8 cellular contexts compared by ENCODE assay signal in the genomic region with DNA sequence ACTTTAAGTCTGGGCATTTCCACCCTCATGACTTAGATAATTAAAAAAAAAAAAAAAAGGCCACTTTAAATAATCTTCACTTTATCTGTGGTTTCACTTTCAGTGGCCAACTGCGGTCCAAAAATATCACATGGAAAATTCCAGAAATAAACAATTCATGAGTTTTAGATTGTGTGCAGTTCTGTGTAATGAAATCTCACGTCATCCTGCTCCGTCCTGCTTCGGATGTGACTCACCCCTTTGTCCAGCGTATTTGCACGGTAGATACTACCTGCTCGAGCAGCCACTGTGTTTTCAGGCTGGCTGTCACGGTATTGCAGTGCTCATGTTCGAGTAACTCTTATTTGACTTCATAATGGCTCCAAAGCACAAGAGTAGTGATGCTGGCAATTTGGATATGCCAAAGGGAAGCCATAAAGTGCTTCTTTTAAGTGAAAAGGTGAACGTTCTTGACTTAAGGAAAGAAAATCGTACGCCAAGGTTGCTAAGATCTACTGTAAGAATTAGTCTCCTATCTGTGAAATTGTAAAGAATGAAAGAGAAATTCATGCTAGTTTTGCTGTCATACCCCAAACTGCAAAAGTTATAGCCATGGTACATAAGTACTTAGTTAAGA. TPM values are rescaled to one million over a fixed set of nuclear protein-coding genes. Genes with fewer than 3 reads are reported as not detected.
DNase-seq lines count a peak whose midpoint lies in the region; ATAC-seq and TF ChIP-seq lines count a peak whose summit lies in the region.

No MANE protein-coding gene starts in this region.

- H3K9me3 Mint-ChIP-seq in activated CD4-positive, alpha-beta T cell treated with anti-CD3 and anti-CD28 coated beads, Interleukin-2, amount 10 ng/mL, durations not matched to agents 7 days and 5 days, result no peaks in the 10 kb centered on the region
- no peaks in the 10 kb centered on the region for H3K9me3 Mint-ChIP-seq in nephron

- POLR2A ChIA-PET in activated CD4-positive, alpha-beta T cell treated with anti-CD3 and anti-CD28 coated beads, Interleukin-2, amount 10 ng/mL, durations not matched to agents 7 days and 5 days (lab: Charles Lee), result no interaction called here

- no peaks in the 10 kb centered on the region for H3K9me3 ChIP-seq in thyroid gland

- no peaks in the 10 kb centered on the region for H3K36me3 ChIP-seq in thyroid gland

- peak overlapping the region; percentile 1 for H3K4me3 Mint-ChIP-seq in activated CD4-positive, alpha-beta T cell treated with anti-CD3 and anti-CD28 coated beads, Interleukin-2, amount 10 ng/mL, durations not matched to agents 7 days and 5 days
- H3K4me3 Mint-ChIP-seq in nephron, result peak overlapping the region; percentile 29 to 57 (median 56)

- H3K4me3 ChIP-seq in thyroid gland (replicated peaks in 1 of 3), result no peak overlapping the region

- no peak for TF ChIP-seq POLR2A in thyroid gland (IDR thresholded peaks at IDR 0.05)

- H3K27me3 Mint-ChIP-seq in activated CD4-positive, alpha-beta T cell treated with anti-CD3 and anti-CD28 coated beads, Interleukin-2, amount 10 ng/mL, durations not matched to agents 7 days and 5 days, result peaks cover 3% of the 10 kb centered on the region
- no peaks in the 10 kb centered on the region for H3K27me3 Mint-ChIP-seq in nephron (ENCODE audit: low read depth)

- no peak overlapping the region for H3K27ac Mint-ChIP-seq in activated CD4-positive, alpha-beta T cell treated with anti-CD3 and anti-CD28 coated beads, Interleukin-2, amount 10 ng/mL, durations not matched to agents 7 days and 5 days
- no peak overlapping the region for H3K27ac Mint-ChIP-seq in nephron

- H3K27me3 ChIP-seq in thyroid gland, result no peaks in the 10 kb centered on the region

- no peak overlapping the region for H3K27ac ChIP-seq in thyroid gland

- TF ChIP-seq CTCF in nephron (IDR thresholded peaks at IDR 0.05; ENCODE audit: unreplicated experiment in 3 of 3), result no peak
- no peak for TF ChIP-seq CTCF in thyroid gland (IDR thresholded peaks at IDR 0.05)

- WGBS in thyroid gland, 2 donors, result 77 to 78% methylated on average over 12 of the region's 12 CpGs

- peaks cover 46% of the 10 kb centered on the region for H3K4me1 Mint-ChIP-seq in activated CD4-positive, alpha-beta T cell treated with anti-CD3 and anti-CD28 coated beads, Interleukin-2, amount 10 ng/mL, durations not matched to agents 7 days and 5 days
- H3K4me1 Mint-ChIP-seq in nephron, result peaks cover 26% of the 10 kb centered on the region

- no peak for DNase-seq in activated CD4-positive, alpha-beta T cell treated with anti-CD3 and anti-CD28 coated beads, Interleukin-2, amount 10 ng/mL, durations not matched to agents 7 days and 5 days
- DNase-seq in activated CD4-positive, alpha-beta T cell treated with anti-CD3 and anti-CD28 coated beads for 4 hours, result no peak
- peak; percentile 81 for DNase-seq in RPMI8226
- DNase-seq in thyroid gland, result no peak
- DNase-seq in cortex of kidney (lab: John Stamatoyannopoulos, UW), result no peak
- no peak for DNase-seq in stimulated activated CD4-positive, alpha-beta T cell treated with anti-CD3 and anti-CD28 coated beads, Interleukin-15, amount 100 ng/mL, for 24 hours

- peaks cover 53% of the 10 kb centered on the region for H3K36me3 Mint-ChIP-seq in activated CD4-positive, alpha-beta T cell treated with anti-CD3 and anti-CD28 coated beads, Interleukin-2, amount 10 ng/mL, durations not matched to agents 7 days and 5 days (ENCODE audit: low read depth)
- peaks cover 26% of the 10 kb centered on the region for H3K36me3 Mint-ChIP-seq in nephron (ENCODE audit: low read depth)

- CTCF ChIA-PET in activated CD4-positive, alpha-beta T cell treated with anti-CD3 and anti-CD28 coated beads, Interleukin-2, amount 10 ng/mL, durations not matched to agents 7 days and 5 days (lab: Charles Lee), result no interaction called here

- peak; percentile 35 for ATAC-seq in HG02798 (IDR thresholded peaks at IDR 0.05; ENCODE audit: poor library complexity, unreplicated experiment)

- H3K4me1 ChIP-seq in thyroid gland, result peaks cover 0 to 7% of the 10 kb centered on the region in 2 donors

- intact Hi-C loops in thyroid gland (cut with DNase I), result no loop called here

RNA-seq across cellular contexts. Expression of a gene that starts 2.4 kb away (rescaled TPM):
- total RNA-seq in activated CD4-positive, alpha-beta T cell treated with anti-CD3 and anti-CD28 coated beads, Interleukin-2, amount 10 ng/mL, durations not matched to agents 7 days and 5 days, result 10 to 100 TPM; 29.4 to 32.6 TPM
- total RNA-seq in thyroid gland, result 1 to 10 TPM in 1 of 4 donors, not detected in 3; 4.6 TPM

Comparison
In these comparisons a context has a peak if more than half of its experiments do, and no peak if none do; other contexts are left out.
1. RNA of a gene that starts 2.4 kb away (total RNA-seq): 29.4 to 32.6 TPM in activated CD4-positive, alpha-beta T cell treated with anti-CD3 and anti-CD28 coated beads, Interleukin-2, amount 10 ng/mL, durations not matched to agents 7 days and 5 days; 4.6 TPM in thyroid gland; every median in the first group is over 4 times any median in the second.